In the genomic region with DNA sequence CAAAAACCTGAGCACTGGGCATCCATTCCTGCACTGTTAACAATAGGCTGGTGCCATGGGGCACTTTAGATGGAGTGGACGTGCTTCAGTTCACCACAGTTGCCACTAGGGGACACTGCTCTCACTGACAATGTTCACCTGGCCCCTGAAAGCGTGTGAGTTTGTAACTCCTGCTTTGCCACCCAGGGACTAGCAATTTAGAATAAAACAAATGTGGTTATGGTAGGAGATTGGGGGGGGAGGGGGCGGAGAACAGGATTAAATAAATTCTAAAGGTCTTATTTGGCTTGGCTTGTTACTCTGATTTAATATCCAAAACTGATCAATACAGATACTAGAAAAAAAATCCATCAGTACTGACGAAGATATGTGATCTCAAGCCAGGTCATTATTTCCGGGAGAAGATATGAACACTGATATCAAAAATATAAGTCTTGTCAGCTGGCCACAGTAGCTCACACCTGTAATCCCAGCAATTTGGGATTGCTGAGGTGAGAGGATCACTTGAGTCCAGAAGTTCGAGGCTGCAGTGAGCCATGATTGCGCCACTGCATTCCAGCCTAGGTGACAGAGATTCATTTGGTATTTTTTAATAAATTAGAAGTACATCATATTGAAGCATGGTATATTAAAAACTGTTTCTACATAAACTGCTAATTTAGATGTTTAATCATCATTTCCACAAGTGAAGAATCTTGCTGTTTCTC, we compare ENCODE assay signal across 7 cellular contexts. TPM values are rescaled to one million over a fixed set of nuclear protein-coding genes. Genes with fewer than 3 reads are reported as not detected.
A peak's percentile ranks its signal among the peaks of the same experiment; 100 is the strongest.
DNase-seq lines count a peak whose midpoint lies in the region; ATAC-seq, FAIRE-seq and TF ChIP-seq lines count a peak whose summit lies in the region.

No MANE protein-coding gene starts in this region.

- H2AFZ ChIP-seq in K562 (ENCODE audit: low read depth, low read length) = no peak overlapping the region

- DNase-seq in HEK293T (ENCODE audit: extremely low spot score) (peak; percentile 85), NCI-H1105 (lab: John Stamatoyannopoulos, UW) (peak; percentile 66), T1000 (lab: John Stamatoyannopoulos, UW) (peak; percentile 42), K562 (ENCODE audit: extremely low read depth in 1 of 4, low spot score in 3 of 4) (peak; percentile 77 to 82 (median 78)), iPS DF 6.9 (ENCODE audit: low read depth, low spot score) (peak; percentile 43)
- peak; percentile 75 for DNase-seq in stimulated activated CD4-positive, alpha-beta T cell treated with anti-CD3 and anti-CD28 coated beads, Interleukin-15, amount 100 ng/mL, for 24 hours

- H3K4me2 ChIP-seq in K562 (ENCODE audit: insufficient read depth, low read length) = no peak overlapping the region

- H3K9ac ChIP-seq in K562 (ENCODE audit: insufficient read depth in 1 of 2, low read depth in 2 of 2, low read length in 2 of 2) = no peak overlapping the region

- H3K27me3 ChIP-seq in K562 (ENCODE audit: control insufficient read depth in 2 of 2, insufficient read depth in 2 of 2, low read length in 2 of 2) (no peaks in the 10 kb centered on the region), iPS DF 6.9 (ENCODE audit: control insufficient read depth, insufficient read depth, low read length) (no peaks in the 10 kb centered on the region)

- peak; percentile 89 to 95 for TF ChIP-seq RAD21 in K562 (CRISPR knock-in tag; conservative IDR thresholded peaks at IDR 0.05 in 1 of 2, IDR thresholded peaks at IDR 0.05 in 1 of 2)

- 54% methylated on average over 7 of the region's 7 CpGs for WGBS in K562 (ENCODE audit: insufficient coverage, low coverage, missing lambda C conversion rate)
- no CpG with 5 or more reads among the region's 7 CpGs for WGBS in iPS DF 6.9 (ENCODE audit: insufficient coverage, insufficient read length)

- CTCF ChIA-PET in HEK293T (lab: Yijun Ruan, JAX) = interaction anchor here (1.5 to 2.0 kb wide), 2 partner anchors 22 to 24 kb away, joined by 7 read pairs; a partner anchor contains a TSS
- CTCF ChIA-PET in K562 (lab: Yijun Ruan, JAX; ENCODE audit: low intra/inter-chr PET ratio) = interaction anchor here (0.6 to 1.6 kb wide), 5 partner anchors 23 to 444 kb away, joined by 4 to 12 read pairs (median 5); a partner anchor contains a TSS

- H3K27ac ChIP-seq in K562 (ENCODE audit: extremely low read depth, low read depth, low read length) = no peak overlapping the region
- no peak overlapping the region for H3K27ac ChIP-seq in iPS DF 6.9 (ENCODE audit: low read length)

- FAIRE-seq in K562 (lab: Jason Lieb, UNC) = peak; percentile 79

- H3K4me3 ChIP-seq in K562 (no peak overlapping the region), iPS DF 6.9 (ENCODE audit: low read length) (no peak overlapping the region)

- in situ Hi-C loops in K562 (cut with MboI) = no loop called here

- H3K9me1 ChIP-seq in K562 (ENCODE audit: control insufficient read depth, insufficient read depth, low read length) = no peaks in the 10 kb centered on the region

- no peaks in the 10 kb centered on the region for H3K79me2 ChIP-seq in K562 (ENCODE audit: control insufficient read depth, insufficient read depth, low read length)

- intact Hi-C loops in K562 (cut with micrococcal nuclease) = loop anchor here (1.0 to 5.0 kb wide), 4 partner anchors 23 to 444 kb away; a partner anchor contains a TSS

- H3K36me3 ChIP-seq in K562 (ENCODE audit: control insufficient read depth, insufficient read depth, low read length) (peaks cover 67% of the 10 kb centered on the region), iPS DF 6.9 (ENCODE audit: control insufficient read depth, insufficient read depth, low read length) (peaks cover 2% of the 10 kb centered on the region; the same call in 1 of the 2 replicates)

- POLR2A ChIA-PET in HEK293T (lab: Yijun Ruan, JAX) = interaction anchor here (1.1 to 1.3 kb wide), 2 partner anchors 19 to 23 kb away, joined by 3 to 9 read pairs; a partner anchor contains a TSS
- POLR2A ChIA-PET in K562 (lab: Yijun Ruan, JAX) = interaction anchor here (0.8 to 1.7 kb wide), 3 partner anchors 15 to 75 kb away, joined by 3 to 8 read pairs (median 4); a partner anchor contains a TSS

- no peaks in the 10 kb centered on the region for H4K20me1 ChIP-seq in K562 (replicated peaks; ENCODE audit: control insufficient read depth, insufficient read depth, low read length)

- TF ChIP-seq EP300 in K562 (IDR thresholded peaks at IDR 0.05; ENCODE audit: low read length) = 0 out of 2 replicates have a peak, but pooled peaks have one; percentile 16

- ATAC-seq in K562 = peak; percentile 97

- TF ChIP-seq CTCF in GM12874 (IDR thresholded peaks at IDR 0.05; ENCODE audit: insufficient read depth, low read depth, low read length) = peak; percentile 96
- TF ChIP-seq CTCF in K562 (IDR thresholded peaks at IDR 0.05 in 2 of 3, conservative IDR thresholded peaks at IDR 0.05 in 1 of 3; ENCODE audit: insufficient read depth in 2 of 3, low read depth in 1 of 3, low read length in 3 of 3) = peak; percentile 92 to 98 (median 95)

- H3K9me3 ChIP-seq in K562 (replicated peaks; ENCODE audit: control insufficient read depth, insufficient read depth, low read depth, low read length) (no peaks in the 10 kb centered on the region), iPS DF 6.9 (ENCODE audit: control insufficient read depth, insufficient read depth, low read length) (no peaks in the 10 kb centered on the region)

- H3K4me1 ChIP-seq in K562 (replicated peaks in 1 of 2; ENCODE audit: control insufficient read depth in 2 of 2, insufficient read depth in 2 of 2, low read length in 2 of 2) (no peaks in the 10 kb centered on the region), iPS DF 6.9 (ENCODE audit: control insufficient read depth, insufficient read depth, low read length) (no peaks in the 10 kb centered on the region)

- no TSS peak for BruUV-seq in K562 (replicated peaks; lab: Mats Ljungman, UMichigan)

- no peak for TF ChIP-seq POLR2A in K562 (conservative IDR thresholded peaks at IDR 0.05)

TF ChIP-seq in HEK293T, 16 proteins besides CTCF, POLR2A, EP300 and RAD21:
- TF ChIP-seq L3MBTL2 (conservative IDR thresholded peaks at IDR 0.05) (no peak), LEF1 (IDR thresholded peaks at IDR 0.05; ENCODE audit: borderline replicate concordance) (no peak), ZNF384 (IDR thresholded peaks at IDR 0.05) (no peak), FOXA1 (IDR thresholded peaks at IDR 0.05) (no peak)

TF ChIP-seq in K562, 482 proteins besides CTCF, POLR2A, EP300 and RAD21 (continues in another document):
- TF ChIP-seq ZNF217 (CRISPR knock-in tag; IDR thresholded peaks at IDR 0.05) (no peak), SOX6 (IDR thresholded peaks at IDR 0.05) (peak; percentile 36; the same call in 1 of the 2 replicates), HCFC1 (IDR thresholded peaks at IDR 0.05; ENCODE audit: low read depth, low read length) (peak; percentile 29; the same call in 1 of the 2 replicates), ZNF316 (IDR thresholded peaks at IDR 0.05) (no peak), ZNF121 (CRISPR knock-in tag; conservative IDR thresholded peaks at IDR 0.05) (no peak), JUND (IDR thresholded peaks at IDR 0.05; ENCODE audit: borderline replicate concordance, low read depth, low read length) (peak; percentile 31; the same call in 1 of the 2 replicates), JUND (tag; IDR thresholded peaks at IDR 0.05; ENCODE audit: borderline replicate concordance, low read depth, low read length) (no peak), ZNF41 (CRISPR knock-in tag; conservative IDR thresholded peaks at IDR 0.05) (no peak), MYBL2 (IDR thresholded peaks at IDR 0.05; ENCODE audit: low read depth) (no peak), MYBL2 (CRISPR knock-in tag; IDR thresholded peaks at IDR 0.05; ENCODE audit: borderline replicate concordance) (no peak), IFI16 (CRISPR knock-in tag; IDR thresholded peaks at IDR 0.05) (no peak), PRPF4 (IDR thresholded peaks at IDR 0.05; ENCODE audit: insufficient read depth, low read depth, low read length, poor library complexity, severe bottlenecking) (no peak)

RNA-seq across cellular contexts. Expression of a gene that starts 23.2 kb away (rescaled TPM):
- total RNA-seq in K562 (2011; cell fraction: chromatin; rRNA removed; ENCODE audit: low replicate concordance) = 77.2 and 123 TPM in 2 replicates
- 32.5 and 36.2 TPM in 2 replicates for total RNA-seq in K562 (2011; cell fraction: nucleolus; rRNA removed)
- total RNA-seq in K562 (2011; cell fraction: nucleoplasm; rRNA removed) = 45.5 and 66.6 TPM in 2 replicates
- 27.3 and 33.8 TPM in 2 replicates for total RNA-seq in K562 (2014; rRNA removed)
- 41.8 and 45.2 TPM in 2 replicates for total RNA-seq in K562 (2014; rRNA removed; fragmentation: Illumina TruSeq; extraction: Trizol)
- total RNA-seq in K562 (2015; rRNA removed; fragmentation: Illumina TruSeq; extraction: Trizol) = 34.3 and 38.9 TPM in 2 replicates
- 38.0 and 40.4 TPM in 2 replicates for total RNA-seq in K562 (2021)
- polyA plus RNA-seq in K562 (2011; rRNA removed) = 66.4 and 68.4 TPM in 2 replicates
- 29.8 and 33.2 TPM in 2 replicates for polyA plus RNA-seq in K562 (2011; cell fraction: cytosol; rRNA removed)
- 36.3 and 41.0 TPM in 2 replicates for polyA plus RNA-seq in K562 (2011; cell fraction: nucleus; rRNA removed)
- polyA plus RNA-seq in K562 (2012) = 29.0 and 29.7 TPM in 2 replicates
- 42.8 and 51.2 TPM in 2 replicates for polyA plus RNA-seq in K562 (2014; fragmentation: Illumina TruSeq; extraction: Trizol)
- polyA plus RNA-seq in K562 (2014; fragmentation: Nextera tagmentation; extraction: Ambion mirVana) = 10 to 100 TPM; 36.5 to 57.0 TPM
- polyA plus RNA-seq in K562 (2014; rRNA removed) = 29.8 and 33.3 TPM in 2 replicates
- 98.6 and 113 TPM in 2 replicates for polyA minus RNA-seq in K562 (2011; rRNA and poly(A)+ RNA removed)
- polyA minus RNA-seq in K562 (2011; cell fraction: cytosol; rRNA and poly(A)+ RNA removed) = 39.9 and 52.7 TPM in 2 replicates
- 37.4 and 74.0 TPM in 2 replicates for polyA minus RNA-seq in K562 (2011; cell fraction: nucleus; rRNA and poly(A)+ RNA removed)

RNA-seq across cellular contexts. Expression of a gene that starts 23.4 kb away (rescaled TPM):
- 43.6 and 104 TPM in 2 replicates for total RNA-seq in K562 (2011; cell fraction: chromatin; rRNA removed; ENCODE audit: low replicate concordance)
- total RNA-seq in K562 (2011; cell fraction: nucleolus; rRNA removed) = 28.5 and 36.7 TPM in 2 replicates
- 41.9 and 52.9 TPM in 2 replicates for total RNA-seq in K562 (2011; cell fraction: nucleoplasm; rRNA removed)
- total RNA-seq in K562 (2014; rRNA removed) (49.1 and 57.4 TPM in 2 replicates), K562 (2014; rRNA removed; fragmentation: Illumina TruSeq; extraction: Trizol) (63.2 and 71.8 TPM in 2 replicates), K562 (2015; rRNA removed; fragmentation: Illumina TruSeq; extraction: Trizol) (49.2 and 57.7 TPM in 2 replicates), K562 (2021) (64.3 and 74.4 TPM in 2 replicates)
- polyA plus RNA-seq in K562 (2011; rRNA removed) (66.2 and 86.2 TPM in 2 replicates), K562 (2014; fragmentation: Illumina TruSeq; extraction: Trizol) (70.5 and 81.0 TPM in 2 replicates), K562 (2014; fragmentation: Nextera tagmentation; extraction: Ambion mirVana) (10 to 100 TPM; 38.3 to 66.7 TPM), K562 (2014; rRNA removed) (42.9 and 48.6 TPM in 2 replicates)
- polyA plus RNA-seq in K562 (2011; cell fraction: cytosol; rRNA removed) = 53.2 and 54.9 TPM in 2 replicates
- 96.4 and 104 TPM in 2 replicates for polyA plus RNA-seq in K562 (2011; cell fraction: nucleus; rRNA removed)
- polyA plus RNA-seq in K562 (2012) = 42.5 and 55.4 TPM in 2 replicates
- 116 and 121 TPM in 2 replicates for polyA minus RNA-seq in K562 (2011; rRNA and poly(A)+ RNA removed)
- 30.4 and 53.4 TPM in 2 replicates for polyA minus RNA-seq in K562 (2011; cell fraction: cytosol; rRNA and poly(A)+ RNA removed)
- polyA minus RNA-seq in K562 (2011; cell fraction: nucleus; rRNA and poly(A)+ RNA removed) = 49.1 and 71.4 TPM in 2 replicates
